16 cellular contexts compared by ENCODE assay signal in the genomic region with DNA sequence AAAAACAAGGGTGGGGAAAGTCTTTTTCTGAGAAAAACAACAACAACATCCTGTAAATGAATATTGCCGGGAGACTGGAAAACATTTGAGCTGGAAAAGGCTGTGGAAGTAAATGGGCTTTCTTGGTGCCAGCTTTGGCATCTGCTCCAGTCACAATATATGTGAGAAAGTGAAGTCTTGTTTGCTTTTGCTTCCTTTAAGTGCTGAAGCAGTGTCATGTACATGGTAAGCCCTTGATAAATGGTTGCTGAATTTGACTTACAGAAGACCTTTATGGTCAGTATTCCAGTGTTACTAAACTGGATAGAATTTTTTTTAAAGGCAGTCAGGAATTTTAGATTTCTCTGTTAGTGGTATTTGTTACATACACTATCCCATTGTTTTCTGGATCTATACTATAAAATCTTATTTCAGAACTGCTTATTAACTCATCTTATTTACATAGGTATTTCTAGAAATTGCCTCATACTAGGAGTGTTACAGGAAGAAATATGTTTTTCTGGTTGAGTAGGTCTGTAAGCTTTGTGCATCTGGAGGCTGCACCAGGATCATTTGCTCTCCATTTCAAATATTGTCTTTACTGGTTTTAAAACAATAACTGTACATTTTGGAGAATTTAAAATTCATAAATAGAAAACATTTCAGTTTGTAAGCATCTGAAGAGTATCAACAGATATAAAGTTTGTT.
DNase-seq lines count a peak whose midpoint lies in the region; ATAC-seq and TF ChIP-seq lines count a peak whose summit lies in the region.
"Had no signal": no experiment of that assay in that cellular context is flagged by ENCODE, and none has a peak within 500 bp of the region (broad histone marks: within the 10 kb centered on the region; RNA-seq: fewer than 3 reads in every experiment).

No MANE protein-coding gene starts in this region.

- H2AFZ ChIP-seq in Karpas-422 (ENCODE audit: low read length), result no peak overlapping the region
- H2AFZ ChIP-seq: PC-9 had no signal

- no peak overlapping the region for H3K9ac ChIP-seq in Karpas-422 (ENCODE audit: low read length)
- H3K9ac ChIP-seq: BLaER1 treated with 17β-estradiol and CSF1 and Interleukin-3, amounts not matched to agents 10 nM and 100 nM; SK-N-SH had no signal

- DNase-seq in DMS 273 (lab: John Stamatoyannopoulos, UW; ENCODE audit: unreplicated experiment), result peak; percentile 42
- DNase-seq in DMS 273 treated with DMSO at 0.1 percent for 48 hours (lab: John Stamatoyannopoulos, UW), result no peak
- peak; percentile 19 for DNase-seq in NCI-H1048 (lab: John Stamatoyannopoulos, UW)
- peak; percentile 9 for DNase-seq in astrocyte of the spinal cord (ENCODE audit: low read depth, low spot score)
- peak; percentile 3 for DNase-seq in kidney tubule cell (ENCODE audit: low spot score)
- DNase-seq in Karpas-422, result no peak
- DNase-seq in SW480 (ENCODE audit: low spot score), result no peak
- DNase-seq: DMS153, Kasumi-1, NCI-H1436 treated with DMSO at 0.1 percent for 48 hours, NCI-H524 treated with DMSO at 0.1 percent for 48 hours, PC-9, SK-N-SH had no signal

- no peak overlapping the region for H3K27ac ChIP-seq in Karpas-422 (ENCODE audit: low read length)
- H3K27ac ChIP-seq: 22Rv1; BLaER1 treated with 17β-estradiol and CSF1 and Interleukin-3, amounts not matched to agents 10 nM and 100 nM; PC-9 had no signal

- H3K27me3 ChIP-seq in Karpas-422 (ENCODE audit: low read length), result no peaks in the 10 kb centered on the region
- H3K27me3 ChIP-seq: BLaER1 treated with 17β-estradiol and CSF1 and Interleukin-3, amounts not matched to agents 10 nM and 100 nM had no signal

- no peaks in the 10 kb centered on the region for H4K20me1 ChIP-seq in Karpas-422 (ENCODE audit: insufficient read depth, low read depth, low read length)
- H4K20me1 ChIP-seq: BLaER1 treated with 17β-estradiol and CSF1 and Interleukin-3, amounts not matched to agents 10 nM and 100 nM had no signal

- H3K4me2 ChIP-seq in Karpas-422 (ENCODE audit: low read depth, low read length, poor library complexity, severe bottlenecking), result no peak overlapping the region
- H3K4me2 ChIP-seq: BLaER1 treated with 17β-estradiol and CSF1 and Interleukin-3, amounts not matched to agents 10 nM and 100 nM; PC-9; SK-N-SH had no signal

- no peak for ATAC-seq in GM19328 (IDR thresholded peaks at IDR 0.05; ENCODE audit: unreplicated experiment)

- H3K79me2 ChIP-seq in Karpas-422 (ENCODE audit: low read length), result no peaks in the 10 kb centered on the region

- H3K4me1 ChIP-seq in Karpas-422 (ENCODE audit: low read length), result no peaks in the 10 kb centered on the region
- H3K4me1 ChIP-seq: BLaER1 treated with 17β-estradiol and CSF1 and Interleukin-3, amounts not matched to agents 10 nM and 100 nM had no signal

- H3K36me3 ChIP-seq in Karpas-422 (ENCODE audit: insufficient read depth, low read length), result no peaks in the 10 kb centered on the region
- H3K36me3 ChIP-seq: BLaER1 treated with 17β-estradiol and CSF1 and Interleukin-3, amounts not matched to agents 10 nM and 100 nM had no signal

- in situ Hi-C loops in astrocyte of the spinal cord (cut with HindIII; ENCODE audit: low sequenced_read_pairs), result no loop called here

- H3K9me3 ChIP-seq in Karpas-422 (ENCODE audit: low read length), result peaks cover 23% of the 10 kb centered on the region
- H3K9me3 ChIP-seq: SK-N-SH had no signal

- no peak for TF ChIP-seq CTCF in astrocyte of the spinal cord (IDR thresholded peaks at IDR 0.05; ENCODE audit: low read depth, low read length)

- no peak overlapping the region for H3K4me3 ChIP-seq in astrocyte of the spinal cord (ENCODE audit: low read depth, low read length)
- no peak overlapping the region for H3K4me3 ChIP-seq in Karpas-422 (ENCODE audit: low read length)
- H3K4me3 ChIP-seq: BLaER1 treated with 17β-estradiol and CSF1 and Interleukin-3, amounts not matched to agents 10 nM and 100 nM; PC-9 had no signal

- H3K9me2 ChIP-seq in Karpas-422 (replicated peaks; ENCODE audit: insufficient read depth, low read length), result no peaks in the 10 kb centered on the region
- H3K9me2 ChIP-seq: SK-N-SH had no signal

Comparison
In these comparisons a context has a peak if more than half of its experiments do, and no peak if none do; other contexts are left out.
1. DNase-seq: peak in DMS 273 (single experiment), NCI-H1048 (single experiment), astrocyte of the spinal cord (single experiment) and kidney tubule cell (single experiment); none in DMS 273 treated with DMSO at 0.1 percent for 48 hours (single experiment), Karpas-422 (single experiment) and SW480 (single experiment).